Comparison of ENCODE assay signal across 36 cellular contexts in the genomic region with DNA sequence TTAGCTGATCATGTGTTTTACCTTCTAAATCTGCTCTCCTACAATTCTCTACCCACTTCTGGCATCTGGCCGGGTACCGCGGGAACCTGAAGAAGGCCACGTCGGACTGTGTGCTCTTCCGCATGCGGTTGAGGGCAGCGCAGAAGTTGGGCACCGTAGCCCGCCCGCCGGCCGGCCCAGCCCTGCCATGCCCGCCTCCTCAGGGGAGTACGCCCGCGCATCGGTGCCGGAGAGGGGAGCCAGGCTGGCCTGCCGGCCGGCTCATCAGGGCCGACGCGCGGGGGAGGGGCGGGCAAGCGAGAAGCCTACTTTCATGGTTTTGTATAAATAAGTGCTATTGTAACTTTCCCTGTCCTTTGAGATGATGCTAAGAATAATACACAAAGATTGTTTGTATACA. TPM values are rescaled to one million over a fixed set of nuclear protein-coding genes. Genes with fewer than 3 reads are reported as not detected.
"Had no signal": no experiment of that assay in that cellular context is flagged by ENCODE, and none has a peak within 500 bp of the region (broad histone marks: within the 10 kb centered on the region; RNA-seq: fewer than 3 reads in every experiment).

No MANE protein-coding gene starts in this region.

- H3K4me1 ChIP-seq: adrenal gland, body of pancreas, colonic mucosa, esophagus squamous epithelium, gastroesophageal sphincter, heart right ventricle had no signal

- H3K27me3 ChIP-seq: adrenal gland, body of pancreas, colonic mucosa had no signal

- H3K9me3 ChIP-seq: adrenal gland, body of pancreas, colonic mucosa, esophagus squamous epithelium had no signal

- H3K4me3 ChIP-seq: adrenal gland, body of pancreas, colonic mucosa, esophagus squamous epithelium, gastroesophageal sphincter, heart right ventricle had no signal

- ATAC-seq: activated CD4-positive, alpha-beta T cell treated with anti-CD3 and anti-CD28 coated beads for 36 hours; activated CD8-positive, alpha-beta memory T cell treated with anti-CD3 and anti-CD28 coated beads, Interleukin-2, amount 10 ng/mL, durations not matched to agents 7 days and 5 days; activated CD8-positive, alpha-beta T cell treated with anti-CD3 and anti-CD28 coated beads, Interleukin-2, amount 10 ng/mL, durations not matched to agents 7 days and 5 days; activated naive CD8-positive, alpha-beta T cell treated with anti-CD3 and anti-CD28 coated beads, Interleukin-2, amount 50 U/mL, for 24 hours; body of pancreas; gastroesophageal sphincter; heart right ventricle had no signal

- H3K27ac ChIP-seq: adrenal gland, body of pancreas, colonic mucosa, epithelial cell of prostate, esophagus squamous epithelium, gastroesophageal sphincter, heart right ventricle had no signal

- DNase-seq: activated CD4-positive, alpha-beta memory T cell treated with anti-CD3 and anti-CD28 coated beads for 36 hours; activated CD4-positive, alpha-beta T cell treated with anti-CD3 and anti-CD28 coated beads for 36 hours; activated CD4-positive, alpha-beta T cell treated with anti-CD3 and anti-CD28 coated beads, Interleukin-2, amount 10 ng/mL, durations not matched to agents 24 days and 14 days; activated CD4-positive, CD25-positive, alpha-beta regulatory T cell; activated CD4-positive, CD25-positive, alpha-beta regulatory T cell treated with anti-CD3 and anti-CD28 coated beads, Interleukin-2, amount 50 U/mL, for 72 hours; activated CD8-positive, alpha-beta memory T cell treated with anti-CD3 and anti-CD28 coated beads, Interleukin-2, amount 10 ng/mL, durations not matched to agents 7 days and 5 days; activated CD8-positive, alpha-beta memory T cell treated with anti-CD3 and anti-CD28 coated beads, Interleukin-2, amount 50 U/mL, for 4 hours; activated CD8-positive, alpha-beta T cell treated with anti-CD3 and anti-CD28 coated beads, Interleukin-2, amount 10 ng/mL, durations not matched to agents 7 days and 5 days; activated effector memory CD4-positive, alpha-beta T cell treated with anti-CD3 and anti-CD28 coated beads, Interleukin-2, amount 50 U/mL, for 16 hours; activated naive CD4-positive, alpha-beta T cell treated with anti-CD3 and anti-CD28 coated beads for 36 hours; activated naive CD8-positive, alpha-beta T cell treated with anti-CD3 and anti-CD28 coated beads for 36 hours; activated naive CD8-positive, alpha-beta T cell treated with anti-CD3 and anti-CD28 coated beads, Interleukin-2, amount 50 U/mL, for 24 hours; activated T-cell treated with anti-CD3 and anti-CD28 coated beads, Interleukin-2, amount 50 U/mL, for 1 hour; activated T-cell treated with anti-CD3 and anti-CD28 coated beads, Interleukin-2, amount 50 U/mL, for 48 hours; adrenal gland; amygdala; aorta; body of pancreas; caudate nucleus; colonic mucosa; effector CD8-positive, alpha-beta T cell; esophagus squamous epithelium; foreskin melanocyte; heart right ventricle; T-helper 2 cell had no signal

- H3K36me3 ChIP-seq: adrenal gland, colonic mucosa, esophagus squamous epithelium, gastroesophageal sphincter, heart right ventricle had no signal

- FAIRE-seq: endometrium, endothelial cell of umbilical vein had no signal

RNA-seq across cellular contexts. Expression of a gene that starts 19.9 kb away (rescaled TPM):
- total RNA-seq: activated CD4-positive, alpha-beta memory T cell treated with anti-CD3 and anti-CD28 coated beads for 36 hours; activated CD4-positive, alpha-beta T cell treated with anti-CD3 and anti-CD28 coated beads for 36 hours; activated CD4-positive, alpha-beta T cell treated with anti-CD3 and anti-CD28 coated beads, Interleukin-2, amount 10 ng/mL, durations not matched to agents 24 days and 14 days; activated CD8-positive, alpha-beta memory T cell treated with anti-CD3 and anti-CD28 coated beads for 36 hours; activated CD8-positive, alpha-beta memory T cell treated with anti-CD3 and anti-CD28 coated beads, Interleukin-2, amount 10 ng/mL, durations not matched to agents 7 days and 5 days; activated CD8-positive, alpha-beta T cell treated with anti-CD3 and anti-CD28 coated beads, Interleukin-2, amount 10 ng/mL, durations not matched to agents 7 days and 5 days; activated naive CD4-positive, alpha-beta T cell treated with anti-CD3 and anti-CD28 coated beads for 36 hours; activated naive CD8-positive, alpha-beta T cell treated with anti-CD3 and anti-CD28 coated beads for 36 hours; activated T-helper 1 cell treated with anti-CD3 and anti-CD28 coated beads, Interleukin-12 subunit alpha, Interleukin-12 subunit beta, Interleukin-2, Interleukin-4 antibody, amounts not matched to agents 30 ng/mL and 10 ng/mL and 1 ng/mL, durations not matched to agents 14 hours and 24 hours and 36 hours; activated T-helper 2 cell treated with anti-CD3 and anti-CD28 coated beads, Interferon-gamma antibody, Interleukin-2, Interleukin-4, amounts not matched to agents 10 μg/mL and 5 μg/mL and 100 μg/mL, durations not matched to agents 14 hours and 24 hours and 36 hours; aorta; body of pancreas; colonic mucosa; dermis microvascular lymphatic vessel endothelial cell; endothelial cell of umbilical vein; esophagus squamous epithelium; fibroblast of lung; gastroesophageal sphincter; glomerular endothelial cell; heart right ventricle had no signal
- polyA plus RNA-seq: adrenal gland, aorta, endothelial cell of umbilical vein, esophagus, fibroblast of lung, heart right ventricle had no signal
